Comparison of ENCODE assay signal across 38 cellular contexts in genomic region chrX:23936198-23936597, GRCh38. TPM values are rescaled to one million over a fixed set of nuclear protein-coding genes. Genes with fewer than 3 reads are reported as not detected.
"Had no signal": no experiment of that assay in that cellular context is flagged by ENCODE, and none has a peak within 500 bp of the region (broad histone marks: within the 10 kb centered on the region; RNA-seq: fewer than 3 reads in every experiment).

No MANE protein-coding gene starts in this region.

- H3K27me3 ChIP-seq: body of pancreas, MG63, Peyer's patch, SJSA1 had no signal

- H3K27me3 Mint-ChIP-seq: activated B cell treated with CpG ODN at 0.5 μM for 24 hours; activated CD8-positive, alpha-beta T cell treated with anti-CD3 and anti-CD28 coated beads for 36 hours; activated naive CD4-positive, alpha-beta T cell treated with anti-CD3 and anti-CD28 coated beads, Interleukin-2, amount 50 U/mL, for 24 hours; activated naive CD8-positive, alpha-beta T cell treated with anti-CD3 and anti-CD28 coated beads, Interleukin-2, amount 10 ng/mL, durations not matched to agents 7 days and 5 days; activated T-helper 17 cell treated with anti-CD3 and anti-CD28 coated beads, Interleukin-2, amount 50 U/mL, for 72 hours had no signal

- H3K9me3 ChIP-seq: body of pancreas, breast epithelium, MG63, Peyer's patch, SJSA1, SK-N-SH had no signal

- H3K4me3 ChIP-seq: body of pancreas, breast epithelium, MG63, Peyer's patch, SJSA1 had no signal

- H3K9me3 Mint-ChIP-seq: activated B cell treated with CpG ODN at 0.5 μM for 24 hours; activated CD8-positive, alpha-beta T cell treated with anti-CD3 and anti-CD28 coated beads for 36 hours; activated naive CD4-positive, alpha-beta T cell treated with anti-CD3 and anti-CD28 coated beads, Interleukin-2, amount 50 U/mL, for 24 hours; activated naive CD8-positive, alpha-beta T cell treated with anti-CD3 and anti-CD28 coated beads, Interleukin-2, amount 10 ng/mL, durations not matched to agents 7 days and 5 days; activated T-cell treated with anti-CD3 and anti-CD28 coated beads, Interleukin-2, amount 50 U/mL, for 72 hours; activated T-helper 17 cell treated with anti-CD3 and anti-CD28 coated beads, Interleukin-2, amount 50 U/mL, for 72 hours; T-helper 1 cell treated with Interleukin-12 subunit alpha and Interleukin-12 subunit beta and Interleukin-4 antibody, amounts not matched to agents 30 μg/mL and 1 μg/mL, for 36 hours; T-helper 2 cell treated with Interferon-gamma antibody and Interleukin-4, amounts not matched to agents 5 μg/mL and 100 μg/mL, for 36 hours had no signal

- H3K27ac Mint-ChIP-seq: activated B cell treated with CpG ODN at 0.5 μM for 24 hours; activated CD8-positive, alpha-beta T cell treated with anti-CD3 and anti-CD28 coated beads for 36 hours; activated naive CD4-positive, alpha-beta T cell treated with anti-CD3 and anti-CD28 coated beads, Interleukin-2, amount 50 U/mL, for 24 hours; activated naive CD8-positive, alpha-beta T cell treated with anti-CD3 and anti-CD28 coated beads, Interleukin-2, amount 10 ng/mL, durations not matched to agents 7 days and 5 days; activated T-cell treated with anti-CD3 and anti-CD28 coated beads, Interleukin-2, amount 50 U/mL, for 72 hours; activated T-helper 17 cell treated with anti-CD3 and anti-CD28 coated beads, Interleukin-2, amount 50 U/mL, for 72 hours; T-helper 1 cell treated with Interleukin-12 subunit alpha and Interleukin-12 subunit beta and Interleukin-4 antibody, amounts not matched to agents 30 μg/mL and 1 μg/mL, for 36 hours; T-helper 2 cell treated with Interferon-gamma antibody and Interleukin-4, amounts not matched to agents 5 μg/mL and 100 μg/mL, for 36 hours had no signal

- DNase-seq: activated B cell treated with CpG ODN at 0.5 μM for 24 hours; activated CD4-positive, alpha-beta T cell treated with anti-CD3 and anti-CD28 coated beads for 4 hours; activated CD4-positive, alpha-beta T cell treated with anti-CD3 and anti-CD28 coated beads, Interleukin-2, amount 50 U/mL, for 4 hours; activated CD4-positive, CD25-positive, alpha-beta regulatory T cell treated with anti-CD3 and anti-CD28 coated beads, Interleukin-2, amount 50 U/mL, for 72 hours; activated CD8-positive, alpha-beta T cell treated with anti-CD3 and anti-CD28 coated beads for 36 hours; activated effector memory CD4-positive, alpha-beta T cell treated with anti-CD3 and anti-CD28 coated beads, Interleukin-2, amount 50 U/mL, for 16 hours; activated naive CD4-positive, alpha-beta T cell; activated naive CD8-positive, alpha-beta T cell treated with anti-CD3 and anti-CD28 coated beads, Interleukin-2, amount 10 ng/mL, durations not matched to agents 7 days and 5 days; activated T-cell treated with anti-CD3 and anti-CD28 coated beads, Interleukin-2, amount 50 U/mL, for 1 hour; activated T-cell treated with anti-CD3 and anti-CD28 coated beads, Interleukin-2, amount 50 U/mL, for 72 hours; amygdala; body of pancreas; Kasumi-1; KG1; MG63; NCI-H1048; NCI-H1105 treated with DMSO at 0.1 percent for 48 hours; NCI-H1436; NCI-H187; NCI-H2029 treated with DMSO at 0.1 percent for 48 hours; NCI-H345; NCI-H526; NCI-H748 treated with DMSO at 0.1 percent for 48 hours; NK-92 treated with Interleukin-12 subunit alpha and Interleukin-12 subunit beta, amount 100 ng/mL, for 24 hours; PC-3; Peyer's patch; RPMI8226; SHP77 treated with DMSO at 0.1 percent for 48 hours; SK-N-SH had no signal

- H3K4me3 Mint-ChIP-seq: activated B cell treated with CpG ODN at 0.5 μM for 24 hours; activated CD8-positive, alpha-beta T cell treated with anti-CD3 and anti-CD28 coated beads for 36 hours; activated naive CD4-positive, alpha-beta T cell treated with anti-CD3 and anti-CD28 coated beads, Interleukin-2, amount 50 U/mL, for 24 hours; activated naive CD8-positive, alpha-beta T cell treated with anti-CD3 and anti-CD28 coated beads, Interleukin-2, amount 10 ng/mL, durations not matched to agents 7 days and 5 days; activated T-cell treated with anti-CD3 and anti-CD28 coated beads, Interleukin-2, amount 50 U/mL, for 72 hours; activated T-helper 17 cell treated with anti-CD3 and anti-CD28 coated beads, Interleukin-2, amount 50 U/mL, for 72 hours; T-helper 1 cell treated with Interleukin-12 subunit alpha and Interleukin-12 subunit beta and Interleukin-4 antibody, amounts not matched to agents 30 μg/mL and 1 μg/mL, for 36 hours; T-helper 2 cell treated with Interferon-gamma antibody and Interleukin-4, amounts not matched to agents 5 μg/mL and 100 μg/mL, for 36 hours had no signal

- H3K36me3 ChIP-seq: breast epithelium, MG63, Peyer's patch, SJSA1 had no signal

- H3K27ac ChIP-seq: body of pancreas, breast epithelium, Peyer's patch, SJSA1 had no signal

- H3K36me3 Mint-ChIP-seq: activated naive CD4-positive, alpha-beta T cell treated with anti-CD3 and anti-CD28 coated beads, Interleukin-2, amount 50 U/mL, for 24 hours had no signal

RNA-seq across cellular contexts. Expression of gene CXorf58, which starts 28.4 kb away (rescaled TPM):
- total RNA-seq: activated B cell treated with CpG ODN at 0.5 μM for 24 hours; activated CD8-positive, alpha-beta memory T cell treated with anti-CD3 and anti-CD28 coated beads for 36 hours; activated naive CD8-positive, alpha-beta T cell treated with anti-CD3 and anti-CD28 coated beads, Interleukin-2, amount 10 ng/mL, durations not matched to agents 7 days and 5 days; activated T-cell treated with anti-CD3 and anti-CD28 coated beads, Interleukin-2, amount 50 U/mL, for 72 hours; astrocyte; cardiac septum; PC-3; SJSA1 had no signal
